ENCODE assay signal across 20 cellular contexts in the genomic region with DNA sequence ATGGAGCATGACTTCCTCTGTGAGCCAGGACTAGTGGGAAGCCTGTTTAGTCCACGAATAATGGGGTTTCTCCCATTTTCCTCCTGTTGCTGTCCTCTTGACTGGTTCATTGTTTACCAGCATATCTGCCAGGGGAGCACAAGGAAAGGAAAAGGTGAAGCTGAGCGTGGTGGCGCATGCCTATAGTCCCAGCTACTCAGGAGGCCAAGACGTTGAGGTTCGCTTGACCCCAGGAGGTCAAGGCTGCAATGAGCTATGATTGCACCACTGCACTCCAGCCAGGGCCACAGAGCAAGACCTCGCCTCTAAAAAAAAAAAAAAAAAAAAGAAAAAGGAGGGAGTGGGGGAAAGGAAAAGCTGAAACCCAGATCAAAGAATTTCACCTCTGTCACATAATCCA. TPM values are rescaled to one million over a fixed set of nuclear protein-coding genes. Genes with fewer than 3 reads are reported as not detected.
A peak's percentile ranks its signal among the peaks of the same experiment; 100 is the strongest.
DNase-seq lines count a peak whose midpoint lies in the region; TF ChIP-seq lines count a peak whose summit lies in the region.
"Had no signal": no experiment of that assay in that cellular context is flagged by ENCODE, and none has a peak within 500 bp of the region (broad histone marks: within the 10 kb centered on the region; RNA-seq: fewer than 3 reads in every experiment).

No MANE protein-coding gene starts in this region.

- peak overlapping the region; percentile 71 for H3K4me3 Mint-ChIP-seq in activated CD4-positive, alpha-beta T cell treated with anti-CD3 and anti-CD28 coated beads, Interleukin-2, amount 10 ng/mL, durations not matched to agents 7 days and 5 days
- H3K4me3 Mint-ChIP-seq: WTC11 had no signal

- peak overlapping the region; percentile 97 for H3K27ac Mint-ChIP-seq in activated CD4-positive, alpha-beta T cell treated with anti-CD3 and anti-CD28 coated beads, Interleukin-2, amount 10 ng/mL, durations not matched to agents 7 days and 5 days
- H3K27ac Mint-ChIP-seq: progenitor cell of endocrine pancreas, WTC11 had no signal

- H3K9me3 Mint-ChIP-seq in activated CD4-positive, alpha-beta T cell treated with anti-CD3 and anti-CD28 coated beads, Interleukin-2, amount 10 ng/mL, durations not matched to agents 7 days and 5 days, result no peaks in the 10 kb centered on the region

- no peak overlapping the region for H2BK120ac ChIP-seq in mesenchymal stem cell (ENCODE audit: low read depth, low read length)

- no peaks in the 10 kb centered on the region for H3K4me1 ChIP-seq in HEK293 (ENCODE audit: control insufficient read depth, insufficient read depth, low read length)
- peaks cover 55 to 61% of the 10 kb centered on the region in 2 experiments for H3K4me1 ChIP-seq in neutrophil (ENCODE audit: control insufficient read depth in 1 of 2, insufficient read depth in 1 of 2, low read depth in 1 of 2, low read length in 1 of 2)
- H3K4me1 ChIP-seq in mesenchymal stem cell (ENCODE audit: control insufficient read depth, insufficient read depth, low read depth, low read length), result no peaks in the 10 kb centered on the region
- H3K4me1 ChIP-seq: colonic mucosa, uterus had no signal

- POLR2A ChIA-PET in activated CD4-positive, alpha-beta T cell treated with anti-CD3 and anti-CD28 coated beads, Interleukin-2, amount 10 ng/mL, durations not matched to agents 7 days and 5 days (lab: Charles Lee), result interaction anchor here (0.6 to 1.1 kb wide), 3 partner anchors 16 to 99 kb away, joined by 3 to 5 read pairs (median 4); no protein-coding TSS in a partner anchor
- POLR2A ChIA-PET in HEK293 (lab: Yijun Ruan, JAX), result no interaction called here

- H3K79me1 ChIP-seq in mesenchymal stem cell (replicated peaks; ENCODE audit: low read length, poor library complexity, severe bottlenecking), result no peaks in the 10 kb centered on the region

- WGBS in mesenchymal stem cell, result 84% methylated on average over 5 of the region's 6 CpGs

- H2BK15ac ChIP-seq in mesenchymal stem cell (ENCODE audit: low read depth, poor library complexity, severe bottlenecking), result no peak overlapping the region

- H3K36me3 ChIP-seq in HEK293 (ENCODE audit: control insufficient read depth in 2 of 2, insufficient read depth in 1 of 2, low read length in 2 of 2), result no peaks in the 10 kb centered on the region
- H3K36me3 ChIP-seq in neutrophil, result no peaks in the 10 kb centered on the region
- no peaks in the 10 kb centered on the region for H3K36me3 ChIP-seq in mesenchymal stem cell (ENCODE audit: control insufficient read depth in 1 of 2, insufficient read depth in 2 of 2, low read depth in 1 of 2, low read length in 2 of 2)
- H3K36me3 ChIP-seq: colonic mucosa, stomach, uterus had no signal

- H3K9ac ChIP-seq in mesenchymal stem cell (ENCODE audit: low read length), result no peak overlapping the region

- H2AK5ac ChIP-seq in mesenchymal stem cell (ENCODE audit: low read length, severe bottlenecking), result no peak overlapping the region

- H3K27me3 ChIP-seq in neutrophil (no peaks in the 10 kb centered on the region), mesenchymal stem cell (ENCODE audit: control insufficient read depth in 1 of 2, insufficient read depth in 1 of 2, low read length in 2 of 2) (peaks cover 13 to 30% of the 10 kb centered on the region in 2 experiments)
- H3K27me3 ChIP-seq: colonic mucosa, stomach, uterus had no signal

- no peak overlapping the region for H3K14ac ChIP-seq in mesenchymal stem cell (ENCODE audit: low read length in 2 of 2)

- no peak for DNase-seq in activated CD4-positive, alpha-beta T cell treated with anti-CD3 and anti-CD28 coated beads, Interleukin-2, amount 10 ng/mL, durations not matched to agents 7 days and 5 days
- no peak for DNase-seq in activated CD4-positive, alpha-beta T cell treated with anti-CD3 and anti-CD28 coated beads, Interleukin-2, amount 50 U/mL, for 48 hours
- peak; percentile 52 for DNase-seq in activated CD8-positive, alpha-beta memory T cell treated with anti-CD3 and anti-CD28 coated beads, Interleukin-2, amount 50 U/mL, for 48 hours
- DNase-seq in NCI-H2081 treated with DMSO at 0.1 percent for 48 hours (lab: John Stamatoyannopoulos, UW) (no peak), NCI-H1417 treated with DMSO at 0.1 percent for 48 hours (lab: John Stamatoyannopoulos, UW) (no peak), mesenchymal stem cell (no peak)
- DNase-seq: colonic mucosa, foreskin melanocyte, left ventricle myocardium superior, NCI-H2081, NCI-H526 treated with DMSO at 0.1 percent for 48 hours, uterus had no signal

- H2BK12ac ChIP-seq in mesenchymal stem cell (ENCODE audit: low read length in 2 of 2), result no peak overlapping the region

- no peaks in the 10 kb centered on the region for H3K9me3 ChIP-seq in HEK293 (ENCODE audit: control insufficient read depth, insufficient read depth, low read depth, low read length)
- no peaks in the 10 kb centered on the region for H3K9me3 ChIP-seq in neutrophil
- H3K9me3 ChIP-seq in mesenchymal stem cell (ENCODE audit: control insufficient read depth, low read length), result no peaks in the 10 kb centered on the region
- H3K9me3 ChIP-seq: colonic mucosa, stomach, uterus had no signal

- TF ChIP-seq CTCF in HEK293 (tag by site-specific recombination; IDR thresholded peaks at IDR 0.05), result no peak
- no peak for TF ChIP-seq CTCF in neutrophil (IDR thresholded peaks at IDR 0.05)

- no peak overlapping the region for H3K18ac ChIP-seq in mesenchymal stem cell (ENCODE audit: low read depth in 1 of 2, low read length in 2 of 2)

- CTCF ChIA-PET in activated CD4-positive, alpha-beta T cell treated with anti-CD3 and anti-CD28 coated beads, Interleukin-2, amount 10 ng/mL, durations not matched to agents 7 days and 5 days (lab: Charles Lee), result interaction anchor here (0.8 to 8.8 kb wide), 7 partner anchors 8 to 97 kb away, joined by 3 to 83 read pairs (median 5); no protein-coding TSS in a partner anchor
- CTCF ChIA-PET in HEK293 (lab: Yijun Ruan, JAX), result no interaction called here

- H3K27ac ChIP-seq in HEK293 (ENCODE audit: extremely low read depth, low read depth, low read length) (no peak overlapping the region), neutrophil (peak overlapping the region; percentile 52), mesenchymal stem cell (ENCODE audit: low read length, poor library complexity, severe bottlenecking) (no peak overlapping the region)
- H3K27ac ChIP-seq: colonic mucosa, uterus had no signal

- H3K4ac ChIP-seq in mesenchymal stem cell (ENCODE audit: low read depth in 1 of 2, low read length in 2 of 2), result no peak overlapping the region

- H4K8ac ChIP-seq in mesenchymal stem cell (ENCODE audit: low read length), result no peak overlapping the region

- no peak overlapping the region for H2AFZ ChIP-seq in mesenchymal stem cell (ENCODE audit: low read depth, low read length)

- no peaks in the 10 kb centered on the region for H3K27me3 Mint-ChIP-seq in activated CD4-positive, alpha-beta T cell treated with anti-CD3 and anti-CD28 coated beads, Interleukin-2, amount 10 ng/mL, durations not matched to agents 7 days and 5 days

- H3K36me3 Mint-ChIP-seq in activated CD4-positive, alpha-beta T cell treated with anti-CD3 and anti-CD28 coated beads, Interleukin-2, amount 10 ng/mL, durations not matched to agents 7 days and 5 days (ENCODE audit: low read depth), result peaks cover 7% of the 10 kb centered on the region
- H3K36me3 Mint-ChIP-seq: WTC11 had no signal

- H2BK5ac ChIP-seq in mesenchymal stem cell (ENCODE audit: low read depth, low read length, poor library complexity, severe bottlenecking), result no peak overlapping the region

- no peak overlapping the region for H3K23ac ChIP-seq in mesenchymal stem cell (ENCODE audit: low read length in 2 of 2)

- no peak overlapping the region for H3K4me2 ChIP-seq in mesenchymal stem cell (ENCODE audit: low read length, poor library complexity, severe bottlenecking)

- peaks cover 91% of the 10 kb centered on the region for H3K4me1 Mint-ChIP-seq in activated CD4-positive, alpha-beta T cell treated with anti-CD3 and anti-CD28 coated beads, Interleukin-2, amount 10 ng/mL, durations not matched to agents 7 days and 5 days

- H3K4me3 ChIP-seq in HEK293 (ENCODE audit: low read depth, low read length) (no peak overlapping the region), neutrophil (ENCODE audit: low read depth in 1 of 2, low read length in 1 of 2) (no peak overlapping the region), mesenchymal stem cell (ENCODE audit: insufficient read depth in 1 of 2, low read depth in 1 of 2, low read length in 2 of 2) (no peak overlapping the region)
- H3K4me3 ChIP-seq: colonic mucosa, stomach, uterus had no signal

- H4K91ac ChIP-seq in mesenchymal stem cell (ENCODE audit: low read length), result no peak overlapping the region

TF ChIP-seq in HEK293, 187 proteins besides CTCF, POLR2A, EP300 and RAD21:
- TF ChIP-seq, protein P1, sequence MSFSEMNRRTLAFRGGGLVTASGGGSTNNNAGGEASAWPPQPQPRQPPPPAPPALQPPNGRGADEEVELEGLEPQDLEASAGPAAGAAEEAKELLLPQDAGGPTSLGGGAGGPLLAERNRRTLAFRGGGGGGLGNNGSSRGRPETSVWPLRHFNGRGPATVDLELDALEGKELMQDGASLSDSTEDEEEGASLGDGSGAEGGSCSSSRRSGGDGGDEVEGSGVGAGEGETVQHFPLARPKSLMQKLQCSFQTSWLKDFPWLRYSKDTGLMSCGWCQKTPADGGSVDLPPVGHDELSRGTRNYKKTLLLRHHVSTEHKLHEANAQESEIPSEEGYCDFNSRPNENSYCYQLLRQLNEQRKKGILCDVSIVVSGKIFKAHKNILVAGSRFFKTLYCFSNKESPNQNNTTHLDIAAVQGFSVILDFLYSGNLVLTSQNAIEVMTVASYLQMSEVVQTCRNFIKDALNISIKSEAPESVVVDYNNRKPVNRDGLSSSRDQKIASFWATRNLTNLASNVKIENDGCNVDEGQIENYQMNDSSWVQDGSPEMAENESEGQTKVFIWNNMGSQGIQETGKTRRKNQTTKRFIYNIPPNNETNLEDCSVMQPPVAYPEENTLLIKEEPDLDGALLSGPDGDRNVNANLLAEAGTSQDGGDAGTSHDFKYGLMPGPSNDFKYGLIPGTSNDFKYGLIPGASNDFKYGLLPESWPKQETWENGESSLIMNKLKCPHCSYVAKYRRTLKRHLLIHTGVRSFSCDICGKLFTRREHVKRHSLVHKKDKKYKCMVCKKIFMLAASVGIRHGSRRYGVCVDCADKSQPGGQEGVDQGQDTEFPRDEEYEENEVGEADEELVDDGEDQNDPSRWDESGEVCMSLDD (tag by site-specific recombination; IDR thresholded peaks at IDR 0.05), result no peak
- no peak for TF ChIP-seq GLIS2 (tag by site-specific recombination; IDR thresholded peaks at IDR 0.05)
- TF ChIP-seq PRDM1 (tag by site-specific recombination; IDR thresholded peaks at IDR 0.05), result 0 out of 2 replicates have a peak, but pooled peaks have one; percentile 15
TF ChIP-seq in HEK293: peak in this region for 1.

RNA-seq across cellular contexts. Expression of a gene that starts 5.8 kb away (rescaled TPM):
- 100 to 1,000 TPM; 124 to 142 TPM for total RNA-seq in activated CD4-positive, alpha-beta T cell treated with anti-CD3 and anti-CD28 coated beads, Interleukin-2, amount 10 ng/mL, durations not matched to agents 7 days and 5 days
- not detected for polyA plus RNA-seq in mesenchymal stem cell (2013, experiment 1 of 2)
- not detected for polyA plus RNA-seq in mesenchymal stem cell (2013, experiment 2 of 2)
- total RNA-seq: A673, myocyte, progenitor cell of endocrine pancreas, RPMI7951 had no signal

RNA-seq across cellular contexts. Expression of a gene that starts 20.8 kb away (rescaled TPM):
- total RNA-seq in activated CD4-positive, alpha-beta T cell treated with anti-CD3 and anti-CD28 coated beads, Interleukin-2, amount 10 ng/mL, durations not matched to agents 7 days and 5 days, result 100 to 1,000 TPM; 164 to 177 TPM
- 78.5 TPM for polyA plus RNA-seq in mesenchymal stem cell (2013, experiment 1 of 2)
- polyA plus RNA-seq in mesenchymal stem cell (2013, experiment 2 of 2), result 73.5 TPM
